Comparison of ENCODE assay signal across 20 cellular contexts in the genomic region with DNA sequence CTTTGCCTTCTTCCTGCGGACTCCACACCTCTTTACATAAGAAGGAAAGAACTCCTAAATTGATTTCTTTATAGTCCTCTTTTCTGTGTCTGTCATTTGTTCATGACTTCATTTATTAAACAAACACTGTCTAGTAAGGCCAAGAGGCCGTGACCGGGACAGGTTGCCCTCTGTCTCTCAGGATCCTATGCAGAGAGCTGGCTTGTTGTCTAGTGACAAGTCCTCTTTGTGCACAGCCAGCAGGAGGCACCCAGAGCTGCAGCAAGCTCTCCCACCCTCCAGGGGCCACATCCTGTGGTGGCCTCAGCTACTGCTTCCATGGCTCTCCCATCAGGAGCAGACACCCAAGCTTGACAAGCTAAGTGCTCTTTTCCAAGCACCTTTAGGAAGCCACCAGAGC. TPM values are rescaled to one million over a fixed set of nuclear protein-coding genes. Genes with fewer than 3 reads are reported as not detected.
A peak's percentile ranks its signal among the peaks of the same experiment; 100 is the strongest.
DNase-seq lines count a peak whose midpoint lies in the region; TF ChIP-seq lines count a peak whose summit lies in the region.
"Had no signal": no experiment of that assay in that cellular context is flagged by ENCODE, and none has a peak within 500 bp of the region (broad histone marks: within the 10 kb centered on the region; RNA-seq: fewer than 3 reads in every experiment).

No MANE protein-coding gene starts in this region.

- H3K27me3 Mint-ChIP-seq in activated CD4-positive, alpha-beta T cell treated with anti-CD3 and anti-CD28 coated beads, Interleukin-2, amount 10 ng/mL, durations not matched to agents 7 days and 5 days: no peaks in the 10 kb centered on the region
- no peaks in the 10 kb centered on the region for H3K27me3 Mint-ChIP-seq in nephron progenitor cell (ENCODE audit: low read depth, poor library complexity)
- H3K27me3 Mint-ChIP-seq: stimulated activated memory B cell treated with anti-CD40 and anti-IgM and Interleukin-4, amounts not matched to agents 10 μg/mL and 1 μg/mL and 100 μg/mL, for 72 hours had no signal

- POLR2A ChIA-PET in activated CD4-positive, alpha-beta T cell treated with anti-CD3 and anti-CD28 coated beads, Interleukin-2, amount 10 ng/mL, durations not matched to agents 7 days and 5 days (lab: Charles Lee): interaction anchor here (0.6 kb wide), 1 partner anchor 14 kb away, joined by 5 read pairs; no protein-coding TSS in a partner anchor

- peaks cover 67% of the 10 kb centered on the region for H3K36me3 Mint-ChIP-seq in activated CD4-positive, alpha-beta T cell treated with anti-CD3 and anti-CD28 coated beads, Interleukin-2, amount 10 ng/mL, durations not matched to agents 7 days and 5 days (ENCODE audit: low read depth)
- H3K36me3 Mint-ChIP-seq in nephron progenitor cell (ENCODE audit: low read depth): peaks cover 45% of the 10 kb centered on the region

- H3K4me1 Mint-ChIP-seq in activated CD4-positive, alpha-beta T cell treated with anti-CD3 and anti-CD28 coated beads, Interleukin-2, amount 10 ng/mL, durations not matched to agents 7 days and 5 days: peaks cover 57% of the 10 kb centered on the region
- H3K4me1 Mint-ChIP-seq in nephron progenitor cell: no peaks in the 10 kb centered on the region

- TF ChIP-seq CTCF in GM12875 (IDR thresholded peaks at IDR 0.05; ENCODE audit: borderline replicate concordance, insufficient read depth, low read depth, low read length): peak; percentile 6; the same call in 1 of the 2 replicates
- TF ChIP-seq CTCF in brain microvascular endothelial cell (IDR thresholded peaks at IDR 0.05; ENCODE audit: low read depth, low read length, missing control alignments): peak; percentile 6
- TF ChIP-seq CTCF in nephron progenitor cell (IDR thresholded peaks at IDR 0.05): no peak
- TF ChIP-seq CTCF in tibial artery (IDR thresholded peaks at IDR 0.05): no peak

- no peaks in the 10 kb centered on the region for H3K27me3 ChIP-seq in brain microvascular endothelial cell (replicated peaks)
- H3K27me3 ChIP-seq in tibial artery: no peaks in the 10 kb centered on the region
- H3K27me3 ChIP-seq: esophagus squamous epithelium, hepatocyte, pancreas, upper lobe of left lung had no signal

- CTCF ChIA-PET in activated CD4-positive, alpha-beta T cell treated with anti-CD3 and anti-CD28 coated beads, Interleukin-2, amount 10 ng/mL, durations not matched to agents 7 days and 5 days (lab: Charles Lee): interaction anchor here (0.9 to 1.6 kb wide), 5 partner anchors 9 to 158 kb away, joined by 3 to 4 read pairs (median 3); no protein-coding TSS in a partner anchor

- in situ Hi-C loops in brain microvascular endothelial cell (cut with HindIII; ENCODE audit: low pct_ligation_motif_present, low sequenced_read_pairs): no loop called here

- H3K4me3 ChIP-seq in GM12875 (ENCODE audit: low read depth, low read length) (no peak overlapping the region), brain microvascular endothelial cell (ENCODE audit: low read depth, low read length) (no peak overlapping the region), tibial artery (no peak overlapping the region)
- H3K4me3 ChIP-seq: esophagus squamous epithelium, hepatocyte, mucosa of descending colon, pancreas, upper lobe of left lung had no signal

- H3K27ac ChIP-seq in brain microvascular endothelial cell (peak overlapping the region; percentile 25), tibial artery (no peak overlapping the region)
- H3K27ac ChIP-seq: hepatocyte, pancreas, upper lobe of left lung had no signal

- DNase-seq in activated CD4-positive, alpha-beta T cell treated with anti-CD3 and anti-CD28 coated beads, Interleukin-2, amount 10 ng/mL, durations not matched to agents 7 days and 5 days: peak; percentile 35
- DNase-seq in activated CD4-positive, alpha-beta T cell treated with anti-CD3 and anti-CD28 coated beads for 48 hours: no peak
- no peak for DNase-seq in brain microvascular endothelial cell
- no peak for DNase-seq in nephron progenitor cell
- DNase-seq in SKM-1 treated with dmso at 0.1 percent for 144 hours (lab: John Stamatoyannopoulos, UW; ENCODE audit: unreplicated experiment): no peak
- no peak for DNase-seq in NCI-H146 (lab: John Stamatoyannopoulos, UW)
- DNase-seq in tibial artery: no peak
- DNase-seq: activated CD4-positive, alpha-beta T cell treated with anti-CD3 and anti-CD28 coated beads, Interleukin-2, amount 50 U/mL, for 48 hours; activated effector memory CD4-positive, alpha-beta T cell treated with Interleukin-2 at 50 U/mL for 16 hours; dermis blood vessel endothelial cell; esophagus squamous epithelium; KBM-7; mucosa of descending colon; SIG-M5; small intestine; upper lobe of left lung had no signal

- H3K4me3 Mint-ChIP-seq in activated CD4-positive, alpha-beta T cell treated with anti-CD3 and anti-CD28 coated beads, Interleukin-2, amount 10 ng/mL, durations not matched to agents 7 days and 5 days: peak overlapping the region; percentile 40
- H3K4me3 Mint-ChIP-seq in nephron progenitor cell: no peak overlapping the region
- H3K4me3 Mint-ChIP-seq: stimulated activated memory B cell treated with anti-CD40 and anti-IgM and Interleukin-4, amounts not matched to agents 10 μg/mL and 1 μg/mL and 100 μg/mL, for 72 hours had no signal

- no peaks in the 10 kb centered on the region for H3K9me3 ChIP-seq in tibial artery
- H3K9me3 ChIP-seq: esophagus squamous epithelium, mucosa of descending colon, pancreas, upper lobe of left lung had no signal

- intact Hi-C loops in tibial artery (cut with DNase I; ENCODE audit: low total_unique reads): no loop called here

- H3K27ac Mint-ChIP-seq in activated CD4-positive, alpha-beta T cell treated with anti-CD3 and anti-CD28 coated beads, Interleukin-2, amount 10 ng/mL, durations not matched to agents 7 days and 5 days: peak overlapping the region; percentile 87
- H3K27ac Mint-ChIP-seq in nephron progenitor cell: peak overlapping the region; percentile 29
- H3K27ac Mint-ChIP-seq: stimulated activated memory B cell treated with anti-CD40 and anti-IgM and Interleukin-4, amounts not matched to agents 10 μg/mL and 1 μg/mL and 100 μg/mL, for 72 hours had no signal

- H3K9me3 Mint-ChIP-seq in activated CD4-positive, alpha-beta T cell treated with anti-CD3 and anti-CD28 coated beads, Interleukin-2, amount 10 ng/mL, durations not matched to agents 7 days and 5 days: no peaks in the 10 kb centered on the region
- H3K9me3 Mint-ChIP-seq in nephron progenitor cell: no peaks in the 10 kb centered on the region
- H3K9me3 Mint-ChIP-seq: stimulated activated memory B cell treated with anti-CD40 and anti-IgM and Interleukin-4, amounts not matched to agents 10 μg/mL and 1 μg/mL and 100 μg/mL, for 72 hours had no signal

- H3K36me3 ChIP-seq in brain microvascular endothelial cell (replicated peaks) (peaks cover 69% of the 10 kb centered on the region), tibial artery (peaks cover 77 to 91% (median 82%) of the 10 kb centered on the region in 3 donors)

- H3K4me1 ChIP-seq in tibial artery: peaks cover 0 to 28% (median 20%) of the 10 kb centered on the region in 4 donors

RNA-seq across cellular contexts. Expression of a gene that starts 50.6 kb away (rescaled TPM):
- 10 to 100 TPM; 10.9 to 11.8 TPM for total RNA-seq in activated CD4-positive, alpha-beta T cell treated with anti-CD3 and anti-CD28 coated beads, Interleukin-2, amount 10 ng/mL, durations not matched to agents 7 days and 5 days

Comparison
In these comparisons a context has a peak if more than half of its experiments do, and no peak if none do; other contexts are left out.
1. CTCF ChIP-seq: peak in GM12875 (single experiment) and brain microvascular endothelial cell (single experiment); none in nephron progenitor cell (single experiment) and tibial artery (0 of 2).